11 cellular contexts compared by ENCODE assay signal in the genomic region with DNA sequence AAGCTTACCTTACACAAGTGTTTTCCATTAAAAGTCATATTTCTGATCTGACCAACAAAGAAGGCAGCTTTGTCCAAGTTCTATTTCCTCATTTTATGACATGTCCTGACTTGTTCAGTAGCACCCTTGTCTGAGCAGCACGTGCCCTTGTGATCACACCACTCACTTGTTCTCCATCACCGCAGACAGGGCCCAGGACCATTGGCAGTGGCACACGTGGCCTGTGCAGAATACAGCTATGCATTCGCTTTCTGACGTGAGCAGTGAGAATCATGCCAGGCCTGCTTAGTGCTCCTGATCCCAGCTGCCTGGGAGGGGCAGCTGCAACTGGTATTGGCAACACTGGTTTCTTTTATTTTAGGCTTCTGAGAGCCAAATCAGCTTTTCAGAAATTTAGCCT.
DNase-seq lines count a peak whose midpoint lies in the region; ATAC-seq and TF ChIP-seq lines count a peak whose summit lies in the region.
"Had no signal": no experiment of that assay in that cellular context is flagged by ENCODE, and none has a peak within 500 bp of the region (broad histone marks: within the 10 kb centered on the region; RNA-seq: fewer than 3 reads in every experiment).

No MANE protein-coding gene starts in this region.

- intact Hi-C loops in ascending aorta (cut with DNase I): loop anchor here (5.0 kb wide), 1 partner anchor 37 kb away; no protein-coding TSS in a partner anchor
- intact Hi-C loops in left cardiac atrium (cut with DNase I): loop anchor here in 1 of 2 donors (10.0 kb wide), 2 partner anchors 101 to 131 kb away; partner anchors contain the start of gene FRY

- H3K9me3 ChIP-seq in ascending aorta: no peaks in the 10 kb centered on the region

- H3K4me1 ChIP-seq in ascending aorta: peaks cover 0 to 9% of the 10 kb centered on the region in 2 donors

- DNase-seq in KBM-7: peak; percentile 53
- peak in 1 of 2 donors; percentile 72 for DNase-seq in ascending aorta (ENCODE audit: low spot score in 2 of 2)
- DNase-seq in left cardiac atrium: peak; percentile 60
- DNase-seq in skeletal muscle cell (ENCODE audit: low read depth): peak; percentile 18
- no peak for DNase-seq in cerebellar cortex (ENCODE audit: low spot score)
- no peak for DNase-seq in activated CD8-positive, alpha-beta memory T cell treated with anti-CD3 and anti-CD28 coated beads, Interleukin-2, amount 50 U/mL, for 48 hours
- DNase-seq in retina: no peak
- DNase-seq: activated CD4-positive, CD25-positive, alpha-beta regulatory T cell treated with anti-CD3 and anti-CD28 coated beads, Interleukin-2, amount 50 U/mL, for 72 hours; central memory CD4-positive, alpha-beta T cell; NCI-H1417; stimulated activated CD4-positive, alpha-beta T cell treated with anti-CD3 and anti-CD28 coated beads, Interleukin-2, amount 100 ng/mL, for 48 hours had no signal

- no peak for TF ChIP-seq CTCF in ascending aorta (IDR thresholded peaks at IDR 0.05)

- in situ Hi-C loops in KBM-7 (cut with MboI; ENCODE audit: low pct_unique_long_range_greater_than_20kb, low sequenced_read_pairs): no loop called here

- peak overlapping the region; percentile 1 to 57 for H3K27ac ChIP-seq in ascending aorta

- no peak overlapping the region for H3K4me3 ChIP-seq in ascending aorta
- no peak overlapping the region for H3K4me3 ChIP-seq in skeletal muscle cell (ENCODE audit: low read depth, low read length)

- ATAC-seq in left cardiac atrium: peak in 1 of 2 donors; percentile 60

- no peaks in the 10 kb centered on the region for H3K27me3 ChIP-seq in ascending aorta

- H3K36me3 ChIP-seq in ascending aorta: peaks cover 3 to 11% of the 10 kb centered on the region in 2 donors

Comparison
In these comparisons a context has a peak if more than half of its experiments do, and no peak if none do; other contexts are left out.
1. DNase-seq: peak in KBM-7 (single experiment), left cardiac atrium (single experiment) and skeletal muscle cell (single experiment); none in cerebellar cortex (single experiment), activated CD8-positive, alpha-beta memory T cell treated with anti-CD3 and anti-CD28 coated beads, Interleukin-2, amount 50 U/mL, for 48 hours (single experiment) and retina (single experiment).